8 cellular contexts compared by ENCODE assay signal in the genomic region with DNA sequence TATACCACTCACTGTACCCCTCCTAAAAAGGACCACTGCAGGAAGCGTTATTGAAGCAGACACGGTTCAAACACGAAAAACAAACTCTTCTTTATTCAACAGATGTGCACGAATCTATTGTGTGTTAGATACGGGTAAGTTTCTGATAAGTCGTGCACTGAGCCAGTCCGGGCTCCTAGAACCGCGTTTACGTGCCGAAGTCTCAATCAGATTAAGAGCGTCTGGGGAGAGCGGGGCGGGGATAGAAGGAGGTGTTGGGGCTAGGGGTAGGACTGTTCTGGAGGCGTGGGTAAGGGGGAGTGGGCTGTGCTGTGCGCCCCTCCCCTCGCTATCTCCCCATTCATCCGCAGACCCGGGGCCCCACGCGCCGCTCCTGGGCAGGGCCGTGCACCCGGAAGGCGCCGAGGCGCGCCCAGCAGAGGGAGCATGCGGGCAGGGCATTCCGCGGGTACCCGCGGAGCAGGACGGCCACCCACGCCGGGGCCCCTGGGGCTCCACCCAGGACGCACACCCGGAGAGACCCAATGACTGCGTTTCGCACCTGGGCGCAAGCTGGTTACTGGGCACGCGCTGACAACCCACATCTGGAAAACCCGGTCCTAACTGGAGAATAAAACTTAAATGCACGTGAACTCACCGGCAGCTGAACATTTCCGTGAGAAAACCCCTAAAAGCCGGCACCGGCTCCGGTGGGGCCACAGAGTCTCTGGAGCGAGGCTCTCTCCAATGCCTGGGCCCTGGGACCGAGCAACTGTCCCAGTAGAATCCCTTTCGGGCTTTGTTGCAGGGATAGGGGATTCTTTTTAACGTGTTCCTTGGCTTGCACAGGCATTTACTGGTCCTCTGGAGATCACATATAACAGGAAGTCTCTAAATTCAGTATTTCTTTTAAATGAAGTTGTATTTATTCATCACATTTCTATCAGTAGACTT. TPM values are rescaled to one million over a fixed set of nuclear protein-coding genes. Genes with fewer than 3 reads are reported as not detected.
DNase-seq lines count a peak whose midpoint lies in the region; ATAC-seq and TF ChIP-seq lines count a peak whose summit lies in the region.

No MANE protein-coding gene starts in this region.

- ATAC-seq in GM18861 (IDR thresholded peaks at IDR 0.05; ENCODE audit: unreplicated experiment) (peak; percentile 62), HG03064 (IDR thresholded peaks at IDR 0.05; ENCODE audit: low read depth, unreplicated experiment) (peak; percentile 57)

- peak overlapping the region; percentile 95 to 97 for H3K27ac ChIP-seq in coronary artery

- peak; percentile 87 for DNase-seq in AG08396 (ENCODE audit: low spot score)
- DNase-seq in NCI-H345 treated with DMSO at 0.1 percent for 48 hours (lab: John Stamatoyannopoulos, UW; ENCODE audit: unreplicated experiment), result peak; percentile 60
- DNase-seq in activated CD4-positive, alpha-beta T cell treated with anti-CD3 and anti-CD28 coated beads, Interleukin-2, amount 10 ng/mL, durations not matched to agents 24 days and 14 days, result peak; percentile 97
- DNase-seq in coronary artery (ENCODE audit: low spot score), result peak; percentile 87
- DNase-seq in left kidney (ENCODE audit: low read depth, low spot score), result peak; percentile 91
- peak; percentile 94 to 96 for DNase-seq in stimulated activated CD4-positive, alpha-beta T cell treated with anti-CD3 and anti-CD28 coated beads, Interleukin-2, amount 100 ng/mL, for 24 hours

- intact Hi-C loops in activated CD4-positive, alpha-beta T cell treated with anti-CD3 and anti-CD28 coated beads, Interleukin-2, amount 10 ng/mL, durations not matched to agents 24 days and 14 days (cut with micrococcal nuclease), result loop anchor here (1.0 to 10.0 kb wide), 11 partner anchors 13 to 709 kb away; a partner anchor contains a TSS

- peak overlapping the region; percentile 68 for H3K4me3 ChIP-seq in coronary artery

- peak overlapping the region; percentile 90 for H3K4me3 Mint-ChIP-seq in activated CD4-positive, alpha-beta T cell treated with anti-CD3 and anti-CD28 coated beads, Interleukin-2, amount 10 ng/mL, durations not matched to agents 24 days and 14 days

- peak overlapping the region; percentile 98 for H3K27ac Mint-ChIP-seq in activated CD4-positive, alpha-beta T cell treated with anti-CD3 and anti-CD28 coated beads, Interleukin-2, amount 10 ng/mL, durations not matched to agents 24 days and 14 days

- peaks cover 38% of the 10 kb centered on the region for H3K4me1 Mint-ChIP-seq in activated CD4-positive, alpha-beta T cell treated with anti-CD3 and anti-CD28 coated beads, Interleukin-2, amount 10 ng/mL, durations not matched to agents 24 days and 14 days

- no peaks in the 10 kb centered on the region for H3K27me3 Mint-ChIP-seq in activated CD4-positive, alpha-beta T cell treated with anti-CD3 and anti-CD28 coated beads, Interleukin-2, amount 10 ng/mL, durations not matched to agents 24 days and 14 days

- peaks cover 3% of the 10 kb centered on the region for H3K9me3 Mint-ChIP-seq in activated CD4-positive, alpha-beta T cell treated with anti-CD3 and anti-CD28 coated beads, Interleukin-2, amount 10 ng/mL, durations not matched to agents 24 days and 14 days

- no peaks in the 10 kb centered on the region for H3K36me3 Mint-ChIP-seq in activated CD4-positive, alpha-beta T cell treated with anti-CD3 and anti-CD28 coated beads, Interleukin-2, amount 10 ng/mL, durations not matched to agents 24 days and 14 days (ENCODE audit: low read depth)

- TF ChIP-seq CTCF in coronary artery (IDR thresholded peaks at IDR 0.05), result peak; percentile 62

RNA-seq across cellular contexts. Expression of a gene that starts 40.6 kb away (rescaled TPM):
- 55.5 and 57.7 TPM in 2 replicates for total RNA-seq in activated CD4-positive, alpha-beta T cell treated with anti-CD3 and anti-CD28 coated beads, Interleukin-2, amount 10 ng/mL, durations not matched to agents 24 days and 14 days

RNA-seq across cellular contexts. Expression of a gene that starts 49.8 kb away (rescaled TPM):
- total RNA-seq in activated CD4-positive, alpha-beta T cell treated with anti-CD3 and anti-CD28 coated beads, Interleukin-2, amount 10 ng/mL, durations not matched to agents 24 days and 14 days, result 7.3 and 8.1 TPM in 2 replicates

Comparison
In these comparisons a context has a peak if more than half of its experiments do, and no peak if none do; other contexts are left out.
1. Peak in every context shown above with its lines: DNase-seq, ATAC-seq, H3K4me3 ChIP-seq and H3K27ac ChIP-seq.